In the genomic region with DNA sequence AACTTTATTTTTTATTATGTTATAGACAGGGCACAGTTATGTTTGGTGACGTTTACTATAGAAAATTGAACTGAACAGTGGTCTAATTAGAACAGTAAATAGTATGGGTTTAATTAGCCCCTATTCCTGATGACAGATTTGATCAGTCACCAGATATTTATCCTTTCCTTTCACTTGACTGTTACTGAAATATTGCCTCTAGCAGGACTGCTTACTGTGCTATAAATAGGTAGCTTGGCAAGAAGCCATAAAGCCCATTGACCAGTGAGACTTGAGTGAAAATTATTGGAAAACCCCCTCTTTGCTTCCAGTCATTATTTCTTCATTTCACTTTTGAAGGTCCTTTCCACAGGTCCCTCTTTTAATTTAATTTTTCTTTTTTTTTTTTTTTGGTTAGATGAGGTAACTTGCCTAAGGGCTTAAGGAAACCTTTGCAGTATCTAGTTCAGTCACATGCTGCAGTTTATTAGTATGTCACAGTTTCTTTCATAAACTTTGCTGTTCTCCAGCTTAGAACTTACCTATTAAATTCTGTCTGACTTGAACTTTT, we compare ENCODE assay signal across 27 cellular contexts.
DNase-seq lines count a peak whose midpoint lies in the region; ATAC-seq and TF ChIP-seq lines count a peak whose summit lies in the region.
"Had no signal": no experiment of that assay in that cellular context is flagged by ENCODE, and none has a peak within 500 bp of the region (broad histone marks: within the 10 kb centered on the region; RNA-seq: fewer than 3 reads in every experiment).

No MANE protein-coding gene starts in this region.

- no peaks in the 10 kb centered on the region for H3K4me1 ChIP-seq in SK-N-SH (ENCODE audit: control insufficient read depth in 1 of 2, insufficient read depth in 2 of 2, low read depth in 1 of 2, low read length in 1 of 2)
- H3K4me1 ChIP-seq: right lobe of liver, testis had no signal

- no peaks in the 10 kb centered on the region for H3K36me3 ChIP-seq in SK-N-SH (replicated peaks in 1 of 2; ENCODE audit: control insufficient read depth in 1 of 2, insufficient read depth in 2 of 2, low read length in 1 of 2)
- H3K36me3 ChIP-seq: right lobe of liver had no signal

- H3K4me2 ChIP-seq in SK-N-SH, result no peak overlapping the region
- H3K4me2 ChIP-seq: hepatocyte had no signal

- ATAC-seq in GM18873 (IDR thresholded peaks at IDR 0.05; ENCODE audit: low FRiP score, unreplicated experiment), result no peak
- ATAC-seq: activated naive CD8-positive, alpha-beta T cell treated with anti-CD3 and anti-CD28 coated beads, Interleukin-2, amount 50 U/mL, for 24 hours; activated T-cell treated with anti-CD3 and anti-CD28 coated beads, Interleukin-2, amount 50 U/mL, for 72 hours; gastroesophageal sphincter; HCT116; left cardiac atrium; right lobe of liver had no signal

- no peaks in the 10 kb centered on the region for H3K9me3 ChIP-seq in SK-N-SH
- H3K9me3 ChIP-seq: gastroesophageal sphincter, right lobe of liver, testis had no signal

- H3K79me2 ChIP-seq in SK-N-SH (ENCODE audit: insufficient read depth), result no peaks in the 10 kb centered on the region
- H3K79me2 ChIP-seq: hepatocyte had no signal

- no peak overlapping the region for H2AFZ ChIP-seq in SK-N-SH (ENCODE audit: low read depth)
- H2AFZ ChIP-seq: hepatocyte had no signal

- H3K4me3 ChIP-seq in epithelial cell of esophagus (ENCODE audit: low read length), result no peak overlapping the region
- no peak overlapping the region for H3K4me3 ChIP-seq in retinal pigment epithelial cell (ENCODE audit: low read length)
- no peak overlapping the region for H3K4me3 ChIP-seq in SK-N-SH (ENCODE audit: low read depth in 2 of 2, low read length in 1 of 2)
- H3K4me3 ChIP-seq: gastroesophageal sphincter, hepatocyte, right lobe of liver, testis had no signal

- TF ChIP-seq EP300 in SK-N-SH (IDR thresholded peaks at IDR 0.05; ENCODE audit: borderline replicate concordance in 1 of 2, low read depth in 1 of 2, low read length in 1 of 2), result no peak

- POLR2A ChIA-PET in SK-N-SH (lab: Yijun Ruan, JAX), result no interaction called here

- no peaks in the 10 kb centered on the region for H3F3A ChIP-seq in SK-N-SH (replicated peaks; ENCODE audit: insufficient read depth)

- TF ChIP-seq CTCF in epithelial cell of esophagus (IDR thresholded peaks at IDR 0.05; ENCODE audit: insufficient read depth, low read depth, low read length, missing control alignments) (no peak), retinal pigment epithelial cell (conservative IDR thresholded peaks at IDR 0.05; ENCODE audit: low read depth, low read length) (no peak), SK-N-SH (IDR thresholded peaks at IDR 0.05) (no peak)

- WGBS in SK-N-SH (ENCODE audit: low lambda C conversion rate), result 2% methylated on average over 1 of the region's 1 CpG

- H3K9ac ChIP-seq in SK-N-SH, result no peak overlapping the region

- no peaks in the 10 kb centered on the region for H4K20me1 ChIP-seq in SK-N-SH (ENCODE audit: insufficient read depth)

- CTCF ChIA-PET in SK-N-SH (lab: Yijun Ruan, JAX), result interaction anchor here (1.9 kb wide), 1 partner anchor 68 kb away, joined by 4 read pairs; no protein-coding TSS in a partner anchor

- no peaks in the 10 kb centered on the region for H3K27me3 ChIP-seq in SK-N-SH (ENCODE audit: insufficient read depth)
- H3K27me3 ChIP-seq: gastroesophageal sphincter, hepatocyte, right lobe of liver, testis had no signal

- no peaks in the 10 kb centered on the region for H3K9me2 ChIP-seq in SK-N-SH

- no peak for TF ChIP-seq RAD21 in SK-N-SH (IDR thresholded peaks at IDR 0.05; ENCODE audit: low read length)

- DNase-seq in NCI-H82 (lab: John Stamatoyannopoulos, UW) (peak; percentile 37), NCI-H82 treated with DMSO at 0.1 percent for 48 hours (lab: John Stamatoyannopoulos, UW; ENCODE audit: unreplicated experiment) (no peak), NCI-H69 (lab: John Stamatoyannopoulos, UW) (peak; percentile 3), epithelial cell of esophagus (ENCODE audit: low read depth) (peak; percentile 45), retinal pigment epithelial cell (ENCODE audit: low read depth) (peak; percentile 43), RPMI8226 (no peak), SK-N-SH (no peak)
- DNase-seq: activated CD4-positive, alpha-beta T cell treated with anti-CD3 and anti-CD28 coated beads, Interleukin-2, amount 50 U/mL, for 48 hours; activated CD4-positive, CD25-positive, alpha-beta regulatory T cell treated with anti-CD3 and anti-CD28 coated beads, Interleukin-2, amount 50 U/mL, for 72 hours; activated naive CD8-positive, alpha-beta T cell treated with anti-CD3 and anti-CD28 coated beads, Interleukin-2, amount 50 U/mL, for 24 hours; activated T-cell treated with anti-CD3 and anti-CD28 coated beads, Interleukin-2, amount 50 U/mL, for 72 hours; AML-193; CD4-positive, CD25-positive, alpha-beta regulatory T cell; dermis blood vessel endothelial cell; Karpas-422; left cardiac atrium; NCI-H187; NCI-H2171; NCI-H510A treated with DMSO at 0.1 percent for 48 hours; right lobe of liver; Right ventricle myocardium superior; stimulated activated CD8-positive, alpha-beta memory T cell treated with anti-CD3 and anti-CD28 coated beads, Interleukin-4, amount 100 ng/mL, for 48 hours; testis had no signal

- no peak overlapping the region for H3K27ac ChIP-seq in SK-N-SH (ENCODE audit: low read depth in 2 of 2, low read length in 1 of 2)
- H3K27ac ChIP-seq: gastroesophageal sphincter, hepatocyte, right lobe of liver, testis had no signal

TF ChIP-seq in SK-N-SH, 30 proteins besides CTCF, POLR2A, EP300 and RAD21:
- TF ChIP-seq RXRA (IDR thresholded peaks at IDR 0.05; ENCODE audit: borderline replicate concordance, low read depth) (no peak), FOXJ3 (CRISPR knock-in tag; IDR thresholded peaks at IDR 0.05) (no peak), JUND (IDR thresholded peaks at IDR 0.05) (no peak), SMC3 (IDR thresholded peaks at IDR 0.05; ENCODE audit: low read depth, low read length) (no peak), MXI1 (IDR thresholded peaks at IDR 0.05; ENCODE audit: low read depth, low read length) (no peak), YY1 (IDR thresholded peaks at IDR 0.05; ENCODE audit: low read depth) (no peak), ZBTB33 (IDR thresholded peaks at IDR 0.05; ENCODE audit: borderline replicate concordance, low read depth) (no peak), TEAD4 (IDR thresholded peaks at IDR 0.05; ENCODE audit: borderline replicate concordance, insufficient read depth) (no peak), GATA2 (CRISPR knock-in tag; IDR thresholded peaks at IDR 0.05) (no peak), GABPA (IDR thresholded peaks at IDR 0.05; ENCODE audit: low read depth) (no peak), FOSL2 (IDR thresholded peaks at IDR 0.05; ENCODE audit: borderline replicate concordance, low read depth) (no peak)
- TF ChIP-seq, protein P1, sequence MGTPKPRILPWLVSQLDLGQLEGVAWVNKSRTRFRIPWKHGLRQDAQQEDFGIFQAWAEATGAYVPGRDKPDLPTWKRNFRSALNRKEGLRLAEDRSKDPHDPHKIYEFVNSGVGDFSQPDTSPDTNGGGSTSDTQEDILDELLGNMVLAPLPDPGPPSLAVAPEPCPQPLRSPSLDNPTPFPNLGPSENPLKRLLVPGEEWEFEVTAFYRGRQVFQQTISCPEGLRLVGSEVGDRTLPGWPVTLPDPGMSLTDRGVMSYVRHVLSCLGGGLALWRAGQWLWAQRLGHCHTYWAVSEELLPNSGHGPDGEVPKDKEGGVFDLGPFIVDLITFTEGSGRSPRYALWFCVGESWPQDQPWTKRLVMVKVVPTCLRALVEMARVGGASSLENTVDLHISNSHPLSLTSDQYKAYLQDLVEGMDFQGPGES (IDR thresholded peaks at IDR 0.05; ENCODE audit: low read depth, low read length), result no peak

Comparison
In these comparisons a context has a peak if more than half of its experiments do, and no peak if none do; other contexts are left out.
1. DNase-seq: peak in NCI-H82 (single experiment), NCI-H69 (single experiment), epithelial cell of esophagus (single experiment) and retinal pigment epithelial cell (single experiment); none in NCI-H82 treated with DMSO at 0.1 percent for 48 hours (single experiment), RPMI8226 (single experiment) and SK-N-SH (single experiment).